In the genomic region with DNA sequence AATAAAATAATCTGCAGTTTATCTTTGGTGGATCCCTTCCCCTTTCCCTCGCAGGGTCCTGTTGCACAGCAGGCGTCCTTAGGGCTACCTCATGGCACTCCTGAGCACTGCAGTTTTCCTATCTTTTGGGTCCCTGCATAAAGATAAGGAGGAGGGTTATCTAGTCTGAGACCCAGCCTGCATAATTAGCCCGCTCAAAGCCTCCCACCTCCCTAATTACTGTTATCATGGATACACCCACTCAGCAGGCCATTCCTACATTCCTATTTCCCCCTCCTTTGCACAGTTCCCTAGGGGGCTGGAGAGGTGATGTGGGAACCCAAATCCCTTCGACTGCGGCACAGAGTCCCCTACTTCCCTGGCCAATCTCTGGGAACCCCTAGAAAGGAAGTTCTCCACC, we compare ENCODE assay signal across 1 cellular context.
TF ChIP-seq lines count a peak whose summit lies in the region.

No MANE protein-coding gene starts in this region.

TF ChIP-seq in K562, 482 proteins besides CTCF, POLR2A, EP300 and RAD21:
- peak; percentile 42; the same call in 1 of the 2 replicates for TF ChIP-seq MYC (IDR thresholded peaks at IDR 0.05; ENCODE audit: low read depth, low read length)
- TF ChIP-seq MYC (CRISPR knock-in tag; IDR thresholded peaks at IDR 0.05; ENCODE audit: borderline replicate concordance, low read depth), result no peak
- no peak for TF ChIP-seq C11orf30 (IDR thresholded peaks at IDR 0.05; ENCODE audit: low read depth)
- TF ChIP-seq MAFK (IDR thresholded peaks at IDR 0.05; ENCODE audit: low read length), result no peak
- peak; percentile 71 for TF ChIP-seq TCF3 (CRISPR knock-in tag; IDR thresholded peaks at IDR 0.05)
- peak; percentile 49; the same call in 1 of the 2 replicates for TF ChIP-seq SMARCE1 (IDR thresholded peaks at IDR 0.05)
- TF ChIP-seq TEAD4 (IDR thresholded peaks at IDR 0.05; ENCODE audit: low read length), result peak; percentile 87
- no peak for TF ChIP-seq TEAD4 (CRISPR knock-in tag; IDR thresholded peaks at IDR 0.05; ENCODE audit: borderline replicate concordance)
- TF ChIP-seq PHF8 (IDR thresholded peaks at IDR 0.05; ENCODE audit: borderline replicate concordance, low read length), result no peak
- no peak for TF ChIP-seq THRA (IDR thresholded peaks at IDR 0.05)
- TF ChIP-seq CTBP1 (IDR thresholded peaks at IDR 0.05; ENCODE audit: borderline replicate concordance), result peak; percentile 35; the same call in 1 of the 2 replicates
- TF ChIP-seq ARID1B (IDR thresholded peaks at IDR 0.05), result peak; percentile 78
- peak; percentile 86 for TF ChIP-seq CBFA2T3 (IDR thresholded peaks at IDR 0.05)
- no peak for TF ChIP-seq ZNF668 (CRISPR knock-in tag; IDR thresholded peaks at IDR 0.05)
- peak; percentile 89 for TF ChIP-seq EGR1 (conservative IDR thresholded peaks at IDR 0.05)
- peak; percentile 72 for TF ChIP-seq NCOR1 (IDR thresholded peaks at IDR 0.05)
- peak in 1 of 2 experiments; percentile 21; a peak in 1 of 4 replicates for TF ChIP-seq TRIM24 (IDR thresholded peaks at IDR 0.05)
- peak; percentile 60 for TF ChIP-seq TAL1 (IDR thresholded peaks at IDR 0.05)
- TF ChIP-seq JUND (IDR thresholded peaks at IDR 0.05; ENCODE audit: borderline replicate concordance, low read depth, low read length), result peak; percentile 37; the same call in 1 of the 2 replicates
- TF ChIP-seq JUND (tag; IDR thresholded peaks at IDR 0.05; ENCODE audit: borderline replicate concordance, low read depth, low read length), result no peak; the same call in 2 of the 3 replicates
- TF ChIP-seq PML (IDR thresholded peaks at IDR 0.05; ENCODE audit: low read length), result peak; percentile 30; the same call in 1 of the 2 replicates
- TF ChIP-seq MYNN (IDR thresholded peaks at IDR 0.05), result no peak
- no peak for TF ChIP-seq MYNN (CRISPR knock-in tag; IDR thresholded peaks at IDR 0.05)
- TF ChIP-seq RCOR1 (IDR thresholded peaks at IDR 0.05; ENCODE audit: borderline replicate concordance in 1 of 2, low read depth in 2 of 2, low read length in 2 of 2), result peak in 1 of 2 experiments; percentile 63; a peak in 2 of 4 replicates
- peak; percentile 86 for TF ChIP-seq KLF16 (IDR thresholded peaks at IDR 0.05)
- peak; percentile 76 for TF ChIP-seq CBFA2T2 (conservative IDR thresholded peaks at IDR 0.05)
- TF ChIP-seq TBL1XR1 (IDR thresholded peaks at IDR 0.05; ENCODE audit: low read length in 2 of 2), result 0 out of 4 replicates have a peak, but pooled peaks of 1 of the 2 experiments have one; percentile 15
- TF ChIP-seq SMARCA4 (IDR thresholded peaks at IDR 0.05), result peak; percentile 40; the same call in 1 of the 2 replicates
- TF ChIP-seq NFIC (IDR thresholded peaks at IDR 0.05), result peak; percentile 44; the same call in 1 of the 2 replicates
- TF ChIP-seq KDM1A (IDR thresholded peaks at IDR 0.05), result peak in 1 of 2 experiments; percentile 18; a peak in 1 of 4 replicates
- TF ChIP-seq VEZF1 (CRISPR knock-in tag; IDR thresholded peaks at IDR 0.05), result peak; percentile 57
- TF ChIP-seq ZNF717 (CRISPR knock-in tag; IDR thresholded peaks at IDR 0.05), result no peak
- peak; percentile 65 for TF ChIP-seq DPF2 (IDR thresholded peaks at IDR 0.05)
- TF ChIP-seq SRSF7 (optimal IDR thresholded peaks at IDR 0.05; ENCODE audit: low read depth, low read length), result no peak
- no peak for TF ChIP-seq HOXB6 (CRISPR knock-in tag; IDR thresholded peaks at IDR 0.05; ENCODE audit: borderline replicate concordance)
- TF ChIP-seq, protein P1, sequence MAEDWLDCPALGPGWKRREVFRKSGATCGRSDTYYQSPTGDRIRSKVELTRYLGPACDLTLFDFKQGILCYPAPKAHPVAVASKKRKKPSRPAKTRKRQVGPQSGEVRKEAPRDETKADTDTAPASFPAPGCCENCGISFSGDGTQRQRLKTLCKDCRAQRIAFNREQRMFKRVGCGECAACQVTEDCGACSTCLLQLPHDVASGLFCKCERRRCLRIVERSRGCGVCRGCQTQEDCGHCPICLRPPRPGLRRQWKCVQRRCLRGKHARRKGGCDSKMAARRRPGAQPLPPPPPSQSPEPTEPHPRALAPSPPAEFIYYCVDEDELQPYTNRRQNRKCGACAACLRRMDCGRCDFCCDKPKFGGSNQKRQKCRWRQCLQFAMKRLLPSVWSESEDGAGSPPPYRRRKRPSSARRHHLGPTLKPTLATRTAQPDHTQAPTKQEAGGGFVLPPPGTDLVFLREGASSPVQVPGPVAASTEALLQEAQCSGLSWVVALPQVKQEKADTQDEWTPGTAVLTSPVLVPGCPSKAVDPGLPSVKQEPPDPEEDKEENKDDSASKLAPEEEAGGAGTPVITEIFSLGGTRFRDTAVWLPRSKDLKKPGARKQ (CRISPR knock-in tag; IDR thresholded peaks at IDR 0.05), result no peak
- TF ChIP-seq FOXM1 (IDR thresholded peaks at IDR 0.05; ENCODE audit: low read depth), result 0 out of 2 replicates have a peak, but pooled peaks have one; percentile 24
- TF ChIP-seq FOXM1 (CRISPR knock-in tag; IDR thresholded peaks at IDR 0.05; ENCODE audit: low read depth), result no peak
- TF ChIP-seq MBD2 (IDR thresholded peaks at IDR 0.05; ENCODE audit: borderline replicate concordance, low read depth), result peak; percentile 44; the same call in 1 of the 2 replicates
